In the genomic region with DNA sequence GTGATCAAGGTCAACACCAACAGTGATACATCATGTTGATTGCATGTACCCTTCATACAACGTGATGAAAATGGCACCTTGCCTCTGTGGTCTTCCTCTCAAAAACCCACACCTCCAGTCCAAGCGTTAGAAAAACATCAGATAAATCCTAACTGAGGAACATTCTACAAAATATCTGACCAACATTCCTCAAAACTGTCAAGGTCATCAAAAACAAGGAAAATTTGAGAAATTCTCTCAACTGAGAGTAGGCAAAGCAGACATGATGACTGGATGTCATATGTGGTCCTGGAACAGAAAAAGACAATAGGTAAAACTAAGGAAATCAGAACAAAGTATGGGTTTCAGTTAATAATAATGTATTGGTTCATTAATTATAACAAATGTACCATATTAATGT, we compare ENCODE assay signal across 33 cellular contexts.
"Had no signal": no experiment of that assay in that cellular context is flagged by ENCODE, and none has a peak within 500 bp of the region (broad histone marks: within the 10 kb centered on the region; RNA-seq: fewer than 3 reads in every experiment).

No MANE protein-coding gene starts in this region.

- H3K9me2 ChIP-seq: SK-N-SH had no signal

- H3K4me2 ChIP-seq: KMS-11, SK-N-SH had no signal

- H3K4me1 ChIP-seq: SJCRH30 had no signal

- H3K27ac ChIP-seq: KMS-11, SJCRH30, VCaP had no signal

- ATAC-seq: activated CD8-positive, alpha-beta memory T cell treated with anti-CD3 and anti-CD28 coated beads, Interleukin-2, amount 10 ng/mL, durations not matched to agents 7 days and 5 days; activated naive CD8-positive, alpha-beta T cell treated with anti-CD3 and anti-CD28 coated beads, Interleukin-2, amount 50 U/mL, for 24 hours; Panc1; T-cell had no signal

- FAIRE-seq: bronchial epithelial cell, colon had no signal

- H3K36me3 Mint-ChIP-seq: activated CD8-positive, alpha-beta memory T cell treated with anti-CD3 and anti-CD28 coated beads, Interleukin-2, amount 10 ng/mL, durations not matched to agents 7 days and 5 days; activated naive CD4-positive, alpha-beta T cell treated with anti-CD3 and anti-CD28 coated beads, Interleukin-2, amount 10 ng/mL, durations not matched to agents 7 days and 5 days; activated naive CD8-positive, alpha-beta T cell; brain; T-cell had no signal

- H3K27me3 Mint-ChIP-seq: activated B cell treated with CpG ODN at 0.5 μM for 24 hours; activated naive CD4-positive, alpha-beta T cell treated with anti-CD3 and anti-CD28 coated beads, Interleukin-2, amount 10 ng/mL, durations not matched to agents 7 days and 5 days; activated naive CD8-positive, alpha-beta T cell; activated naive CD8-positive, alpha-beta T cell treated with anti-CD3 and anti-CD28 coated beads, Interleukin-2, amount 50 U/mL, for 24 hours had no signal

- H3K9ac ChIP-seq: KMS-11, SK-N-SH had no signal

- H3K36me3 ChIP-seq: SJCRH30 had no signal

- H3K4me3 Mint-ChIP-seq: activated B cell treated with CpG ODN at 0.5 μM for 24 hours; activated CD4-positive, alpha-beta memory T cell treated with anti-CD3 and anti-CD28 coated beads, Interleukin-2, amount 10 ng/mL, durations not matched to agents 7 days and 5 days; activated CD8-positive, alpha-beta memory T cell treated with anti-CD3 and anti-CD28 coated beads, Interleukin-2, amount 10 ng/mL, durations not matched to agents 7 days and 5 days; activated naive CD4-positive, alpha-beta T cell treated with anti-CD3 and anti-CD28 coated beads, Interleukin-2, amount 10 ng/mL, durations not matched to agents 7 days and 5 days; activated naive CD8-positive, alpha-beta T cell; activated naive CD8-positive, alpha-beta T cell treated with anti-CD3 and anti-CD28 coated beads, Interleukin-2, amount 50 U/mL, for 24 hours; brain; T-cell had no signal

- H3K9me3 ChIP-seq: SJCRH30, SK-N-SH had no signal

- H3K9me3 Mint-ChIP-seq: activated B cell treated with CpG ODN at 0.5 μM for 24 hours; activated CD4-positive, alpha-beta memory T cell treated with anti-CD3 and anti-CD28 coated beads, Interleukin-2, amount 10 ng/mL, durations not matched to agents 7 days and 5 days; activated naive CD4-positive, alpha-beta T cell treated with anti-CD3 and anti-CD28 coated beads, Interleukin-2, amount 10 ng/mL, durations not matched to agents 7 days and 5 days; activated naive CD8-positive, alpha-beta T cell treated with anti-CD3 and anti-CD28 coated beads, Interleukin-2, amount 50 U/mL, for 24 hours; brain; T-cell had no signal

- H3K27ac Mint-ChIP-seq: activated B cell treated with CpG ODN at 0.5 μM for 24 hours; activated CD4-positive, alpha-beta memory T cell treated with anti-CD3 and anti-CD28 coated beads, Interleukin-2, amount 10 ng/mL, durations not matched to agents 7 days and 5 days; activated CD8-positive, alpha-beta memory T cell treated with anti-CD3 and anti-CD28 coated beads, Interleukin-2, amount 10 ng/mL, durations not matched to agents 7 days and 5 days; activated naive CD4-positive, alpha-beta T cell treated with anti-CD3 and anti-CD28 coated beads, Interleukin-2, amount 10 ng/mL, durations not matched to agents 7 days and 5 days; activated naive CD8-positive, alpha-beta T cell; activated naive CD8-positive, alpha-beta T cell treated with anti-CD3 and anti-CD28 coated beads, Interleukin-2, amount 50 U/mL, for 24 hours; brain; T-cell had no signal

- DNase-seq: activated B cell treated with CpG ODN at 0.5 μM for 24 hours; activated CD4-positive, alpha-beta memory T cell treated with anti-CD3 and anti-CD28 coated beads, Interleukin-2, amount 10 ng/mL, durations not matched to agents 7 days and 5 days; activated CD4-positive, alpha-beta T cell treated with anti-CD3 and anti-CD28 coated beads for 1 hour; activated CD4-positive, alpha-beta T cell treated with anti-CD3 and anti-CD28 coated beads for 48 hours; activated CD8-positive, alpha-beta memory T cell treated with anti-CD3 and anti-CD28 coated beads for 24 hours; activated CD8-positive, alpha-beta memory T cell treated with anti-CD3 and anti-CD28 coated beads, Interleukin-2, amount 10 ng/mL, durations not matched to agents 7 days and 5 days; activated CD8-positive, alpha-beta memory T cell treated with anti-CD3 and anti-CD28 coated beads, Interleukin-2, amount 50 U/mL, for 48 hours; activated effector memory CD4-positive, alpha-beta T cell treated with Interleukin-2 at 50 U/mL for 16 hours; activated naive CD4-positive, alpha-beta T cell treated with anti-CD3 and anti-CD28 coated beads, Interleukin-2, amount 10 ng/mL, durations not matched to agents 7 days and 5 days; activated naive CD8-positive, alpha-beta T cell treated with anti-CD3 and anti-CD28 coated beads, Interleukin-2, amount 50 U/mL, for 24 hours; activated T-cell treated with anti-CD3 and anti-CD28 coated beads, Interleukin-2, amount 50 U/mL, for 48 hours; anterior cingulate cortex; caudate nucleus; cerebellar nuclear complex; NCI-H1092 treated with DMSO at 0.1 percent for 48 hours; NCI-H1694; NCI-H1930; NCI-H524 treated with DMSO at 0.1 percent for 48 hours; NCI-H748 treated with DMSO at 0.1 percent for 48 hours; NK-92 treated with Interleukin-12 subunit alpha and Interleukin-12 subunit beta, amount 100 ng/mL, for 24 hours; OCI-M1; SJCRH30; SK-N-SH; T-cell; T-helper 2 cell; T-helper 9 cell had no signal

- H3K27me3 ChIP-seq: SJCRH30 had no signal

- H3K4me3 ChIP-seq: SJCRH30 had no signal
